In the genomic region with DNA sequence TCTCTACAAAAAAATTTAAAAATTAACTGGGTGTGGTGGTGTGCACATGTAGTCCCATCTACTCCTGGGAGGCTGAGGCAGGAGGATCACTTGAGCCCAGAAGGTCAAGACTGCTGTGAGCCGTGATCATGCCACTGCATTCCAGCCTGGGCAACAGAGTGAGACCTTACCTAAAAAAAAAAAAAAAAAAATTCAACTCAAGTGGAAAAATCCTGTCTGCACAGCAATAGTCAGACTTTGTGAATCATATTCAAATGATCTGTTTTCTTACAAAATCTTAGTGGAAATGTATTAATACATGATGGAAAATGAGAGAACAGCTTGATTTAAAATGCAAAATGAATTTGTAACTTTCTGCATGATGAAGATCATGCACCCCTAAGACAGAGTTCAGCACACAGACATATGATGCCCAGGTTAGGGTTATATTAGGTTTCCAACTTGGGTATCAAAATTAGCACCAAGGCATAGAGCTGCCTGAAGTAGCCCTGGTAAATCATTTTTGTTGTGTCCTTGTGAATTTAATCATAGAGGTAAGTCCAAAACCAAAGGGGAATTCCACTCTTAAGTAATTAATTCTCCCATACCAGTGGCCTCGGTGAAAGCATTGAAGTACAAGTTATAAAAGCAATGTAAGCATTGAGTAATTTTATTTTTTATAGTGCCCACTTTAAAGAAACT, we compare ENCODE assay signal across 18 cellular contexts.
DNase-seq lines count a peak whose midpoint lies in the region; ATAC-seq, FAIRE-seq and TF ChIP-seq lines count a peak whose summit lies in the region.
"Had no signal": no experiment of that assay in that cellular context is flagged by ENCODE, and none has a peak within 500 bp of the region (broad histone marks: within the 10 kb centered on the region; RNA-seq: fewer than 3 reads in every experiment).

No MANE protein-coding gene starts in this region.

- H3K36me3 ChIP-seq in neutrophil (peaks cover 35% of the 10 kb centered on the region), right atrium auricular region (peaks cover 30% of the 10 kb centered on the region), HepG2 (replicated peaks in 1 of 2; ENCODE audit: control insufficient read depth in 1 of 2, insufficient read depth in 2 of 2, low read length in 2 of 2) (peaks cover 4 to 25% of the 10 kb centered on the region in 2 experiments; a peak in 4 of 5 replicates)
- H3K36me3 ChIP-seq: ovary had no signal

- H3K4me2 ChIP-seq in HepG2 (ENCODE audit: low read depth, low read length): no peak overlapping the region
- H3K4me2 ChIP-seq: smooth muscle cell had no signal

- POLR2A ChIA-PET in HepG2 (lab: Yijun Ruan, JAX): no interaction called here

- no peak for FAIRE-seq in HepG2 (lab: Jason Lieb, UNC)
- FAIRE-seq: A204.1 had no signal

- peak; percentile 49 for ATAC-seq in HG02610 (IDR thresholded peaks at IDR 0.05; ENCODE audit: unreplicated experiment)
- ATAC-seq in HepG2: no peak
- ATAC-seq: foreskin keratinocyte had no signal

- in situ Hi-C loops in HepG2 (cut with HindIII; ENCODE audit: extremely low pct_ligation_motif_present, low pct_unique_long_range_greater_than_20kb): no loop called here

- H3K9me3 ChIP-seq in neutrophil: no peaks in the 10 kb centered on the region
- no peaks in the 10 kb centered on the region for H3K9me3 ChIP-seq in right atrium auricular region
- H3K9me3 ChIP-seq in HepG2 (ENCODE audit: low read length): no peaks in the 10 kb centered on the region
- H3K9me3 ChIP-seq: Caco-2, ovary had no signal

- H3K9me3 Mint-ChIP-seq in activated CD4-positive, alpha-beta T cell treated with anti-CD3 and anti-CD28 coated beads, Interleukin-2, amount 10 ng/mL, durations not matched to agents 24 days and 14 days: no peaks in the 10 kb centered on the region
- no peaks in the 10 kb centered on the region for H3K9me3 Mint-ChIP-seq in activated T-helper 1 cell treated with anti-CD3 and anti-CD28 coated beads, Interleukin-12 subunit alpha, Interleukin-12 subunit beta, Interleukin-2, Interleukin-4 antibody, amounts not matched to agents 30 ng/mL and 10 ng/mL and 1 ng/mL, durations not matched to agents 14 hours and 24 hours and 36 hours

- no peak for TF ChIP-seq CTCF in neutrophil (IDR thresholded peaks at IDR 0.05)
- TF ChIP-seq CTCF in right atrium auricular region (IDR thresholded peaks at IDR 0.05): no peak
- no peak for TF ChIP-seq CTCF in HepG2 (CRISPR knock-in tag; IDR thresholded peaks at IDR 0.05)

- no peak for TF ChIP-seq POLR2A in HepG2 (IDR thresholded peaks at IDR 0.05; ENCODE audit: insufficient read depth in 1 of 2, low read depth in 2 of 2, low read length in 2 of 2)

- peak overlapping the region; percentile 44 for H3K4me3 Mint-ChIP-seq in activated CD4-positive, alpha-beta T cell treated with anti-CD3 and anti-CD28 coated beads, Interleukin-2, amount 10 ng/mL, durations not matched to agents 24 days and 14 days
- H3K4me3 Mint-ChIP-seq in activated T-helper 1 cell treated with anti-CD3 and anti-CD28 coated beads, Interleukin-12 subunit alpha, Interleukin-12 subunit beta, Interleukin-2, Interleukin-4 antibody, amounts not matched to agents 30 ng/mL and 10 ng/mL and 1 ng/mL, durations not matched to agents 14 hours and 24 hours and 36 hours: no peak overlapping the region

- H3K9ac ChIP-seq in HepG2 (ENCODE audit: insufficient read depth, low read depth, low read length): no peak overlapping the region

- H3K27me3 ChIP-seq in neutrophil (no peaks in the 10 kb centered on the region), right atrium auricular region (no peaks in the 10 kb centered on the region), HepG2 (ENCODE audit: control insufficient read depth in 1 of 2, insufficient read depth in 2 of 2, low read length in 2 of 2) (no peaks in the 10 kb centered on the region)
- H3K27me3 ChIP-seq: foreskin keratinocyte, ovary had no signal

- no peak overlapping the region for H3K4me3 ChIP-seq in neutrophil (ENCODE audit: low read depth in 1 of 2, low read length in 1 of 2)
- no peak overlapping the region for H3K4me3 ChIP-seq in right atrium auricular region
- H3K4me3 ChIP-seq in HepG2 (replicated peaks in 1 of 3; ENCODE audit: insufficient read depth in 1 of 3, low read depth in 2 of 3, low read length in 3 of 3): no peak overlapping the region
- H3K4me3 ChIP-seq: ovary, smooth muscle cell had no signal

- TF ChIP-seq RAD21 in HepG2 (CRISPR knock-in tag; IDR thresholded peaks at IDR 0.05): no peak

- BruUV-seq in HepG2 (replicated peaks; lab: Mats Ljungman, UMichigan): no TSS peak

- H3K27ac Mint-ChIP-seq in activated CD4-positive, alpha-beta T cell treated with anti-CD3 and anti-CD28 coated beads, Interleukin-2, amount 10 ng/mL, durations not matched to agents 24 days and 14 days: peak overlapping the region; percentile 88
- H3K27ac Mint-ChIP-seq in activated T-helper 1 cell treated with anti-CD3 and anti-CD28 coated beads, Interleukin-12 subunit alpha, Interleukin-12 subunit beta, Interleukin-2, Interleukin-4 antibody, amounts not matched to agents 30 ng/mL and 10 ng/mL and 1 ng/mL, durations not matched to agents 14 hours and 24 hours and 36 hours: peak overlapping the region; percentile 89

- H3K27me3 Mint-ChIP-seq in activated CD4-positive, alpha-beta T cell treated with anti-CD3 and anti-CD28 coated beads, Interleukin-2, amount 10 ng/mL, durations not matched to agents 24 days and 14 days: no peaks in the 10 kb centered on the region
- H3K27me3 Mint-ChIP-seq in activated T-helper 1 cell treated with anti-CD3 and anti-CD28 coated beads, Interleukin-12 subunit alpha, Interleukin-12 subunit beta, Interleukin-2, Interleukin-4 antibody, amounts not matched to agents 30 ng/mL and 10 ng/mL and 1 ng/mL, durations not matched to agents 14 hours and 24 hours and 36 hours (ENCODE audit: insufficient read depth): no peaks in the 10 kb centered on the region

- no peaks in the 10 kb centered on the region for H4K20me1 ChIP-seq in HepG2 (ENCODE audit: insufficient read depth, low read length)

- H3K27ac ChIP-seq in neutrophil (peak overlapping the region; percentile 48), right atrium auricular region (no peak overlapping the region), HepG2 (ENCODE audit: extremely low read length, insufficient read depth, low read length) (no peak overlapping the region)
- H3K27ac ChIP-seq: foreskin keratinocyte, ovary had no signal

- no peak overlapping the region for H2AFZ ChIP-seq in HepG2 (ENCODE audit: low read length)

- peaks cover 31% of the 10 kb centered on the region for H3K4me1 Mint-ChIP-seq in activated CD4-positive, alpha-beta T cell treated with anti-CD3 and anti-CD28 coated beads, Interleukin-2, amount 10 ng/mL, durations not matched to agents 24 days and 14 days
- peaks cover 50% of the 10 kb centered on the region for H3K4me1 Mint-ChIP-seq in activated T-helper 1 cell treated with anti-CD3 and anti-CD28 coated beads, Interleukin-12 subunit alpha, Interleukin-12 subunit beta, Interleukin-2, Interleukin-4 antibody, amounts not matched to agents 30 ng/mL and 10 ng/mL and 1 ng/mL, durations not matched to agents 14 hours and 24 hours and 36 hours (ENCODE audit: low read depth)

- no peaks in the 10 kb centered on the region for H3K4me1 ChIP-seq in neutrophil (ENCODE audit: control insufficient read depth in 1 of 2, insufficient read depth in 1 of 2, low read depth in 1 of 2, low read length in 1 of 2)
- H3K4me1 ChIP-seq in right atrium auricular region: peaks cover 0 to 8% of the 10 kb centered on the region in 2 donors
- H3K4me1 ChIP-seq in HepG2 (ENCODE audit: insufficient read depth, low read length): no peaks in the 10 kb centered on the region
- H3K4me1 ChIP-seq: Caco-2, foreskin keratinocyte had no signal

- intact Hi-C loops in activated CD4-positive, alpha-beta T cell treated with anti-CD3 and anti-CD28 coated beads, Interleukin-2, amount 10 ng/mL, durations not matched to agents 24 days and 14 days (cut with micrococcal nuclease): loop anchor here (1.0 to 5.0 kb wide), 4 partner anchors 17 to 91 kb away; no protein-coding TSS in a partner anchor
- intact Hi-C loops in activated T-helper 1 cell treated with anti-CD3 and anti-CD28 coated beads, Interleukin-12 subunit alpha, Interleukin-12 subunit beta, Interleukin-2, Interleukin-4 antibody, amounts not matched to agents 30 ng/mL and 10 ng/mL and 1 ng/mL, durations not matched to agents 14 hours and 24 hours and 36 hours (cut with micrococcal nuclease): loop anchor here (1.0 kb wide), 2 partner anchors 23 to 91 kb away; no protein-coding TSS in a partner anchor
- intact Hi-C loops in HepG2 (cut with micrococcal nuclease; ENCODE audit: unreplicated experiment): no loop called here

- CTCF ChIA-PET in HepG2 (lab: Yijun Ruan, JAX; ENCODE audit: low intra/inter-chr PET ratio, low total read pairs): no interaction called here

- peaks cover 45% of the 10 kb centered on the region for H3K36me3 Mint-ChIP-seq in activated CD4-positive, alpha-beta T cell treated with anti-CD3 and anti-CD28 coated beads, Interleukin-2, amount 10 ng/mL, durations not matched to agents 24 days and 14 days (ENCODE audit: low read depth)
- H3K36me3 Mint-ChIP-seq in activated T-helper 1 cell treated with anti-CD3 and anti-CD28 coated beads, Interleukin-12 subunit alpha, Interleukin-12 subunit beta, Interleukin-2, Interleukin-4 antibody, amounts not matched to agents 30 ng/mL and 10 ng/mL and 1 ng/mL, durations not matched to agents 14 hours and 24 hours and 36 hours (ENCODE audit: low read depth): peaks cover 45% of the 10 kb centered on the region

- WGBS in HepG2 (ENCODE audit: low lambda C conversion rate): 93% methylated on average over 2 of the region's 2 CpGs

- TF ChIP-seq EP300 in HepG2 (IDR thresholded peaks at IDR 0.05; ENCODE audit: low read depth in 2 of 2, low read length in 2 of 2) (no peak), HepG2 (CRISPR knock-in tag; IDR thresholded peaks at IDR 0.05; ENCODE audit: borderline replicate concordance) (no peak)

- DNase-seq in activated CD4-positive, alpha-beta T cell treated with anti-CD3 and anti-CD28 coated beads, Interleukin-2, amount 10 ng/mL, durations not matched to agents 24 days and 14 days: no peak
- no peak for DNase-seq in activated CD4-positive, alpha-beta T cell treated with anti-CD3 and anti-CD28 coated beads, Interleukin-2, amount 50 U/mL, for 4 hours
- DNase-seq in activated T-helper 1 cell treated with anti-CD3 and anti-CD28 coated beads, Interleukin-12 subunit alpha, Interleukin-12 subunit beta, Interleukin-2, Interleukin-4 antibody, amounts not matched to agents 30 ng/mL and 10 ng/mL and 1 ng/mL, durations not matched to agents 14 hours and 24 hours and 36 hours (ENCODE audit: low spot score): no peak
- DNase-seq in right atrium auricular region (ENCODE audit: low spot score) (no peak), activated gamma-delta T cell (lab: John Stamatoyannopoulos, UW) (no peak), HepG2 (ENCODE audit: low spot score) (no peak)
- DNase-seq: activated CD4-positive, CD25-positive, alpha-beta regulatory T cell; activated gamma-delta T cell treated with Interleukin-2 at 50 U/mL for 16 hours; Caco-2; foreskin keratinocyte; KG1; NCI-H1436; NCI-H446 treated with DMSO at 0.1 percent for 48 hours; ovary had no signal

- H3K79me2 ChIP-seq in HepG2 (ENCODE audit: insufficient read depth, low read length): peaks cover 5% of the 10 kb centered on the region

TF ChIP-seq in HepG2, 621 proteins besides CTCF, POLR2A, EP300 and RAD21 (continues in another document):
- TF ChIP-seq MED8 (CRISPR knock-in tag; IDR thresholded peaks at IDR 0.05; ENCODE audit: insufficient replicate concordance) (no peak), FOSL1 (CRISPR knock-in tag; IDR thresholded peaks at IDR 0.05; ENCODE audit: borderline replicate concordance) (no peak)
